Comparison of ENCODE assay signal across 8 cellular contexts in the genomic region with DNA sequence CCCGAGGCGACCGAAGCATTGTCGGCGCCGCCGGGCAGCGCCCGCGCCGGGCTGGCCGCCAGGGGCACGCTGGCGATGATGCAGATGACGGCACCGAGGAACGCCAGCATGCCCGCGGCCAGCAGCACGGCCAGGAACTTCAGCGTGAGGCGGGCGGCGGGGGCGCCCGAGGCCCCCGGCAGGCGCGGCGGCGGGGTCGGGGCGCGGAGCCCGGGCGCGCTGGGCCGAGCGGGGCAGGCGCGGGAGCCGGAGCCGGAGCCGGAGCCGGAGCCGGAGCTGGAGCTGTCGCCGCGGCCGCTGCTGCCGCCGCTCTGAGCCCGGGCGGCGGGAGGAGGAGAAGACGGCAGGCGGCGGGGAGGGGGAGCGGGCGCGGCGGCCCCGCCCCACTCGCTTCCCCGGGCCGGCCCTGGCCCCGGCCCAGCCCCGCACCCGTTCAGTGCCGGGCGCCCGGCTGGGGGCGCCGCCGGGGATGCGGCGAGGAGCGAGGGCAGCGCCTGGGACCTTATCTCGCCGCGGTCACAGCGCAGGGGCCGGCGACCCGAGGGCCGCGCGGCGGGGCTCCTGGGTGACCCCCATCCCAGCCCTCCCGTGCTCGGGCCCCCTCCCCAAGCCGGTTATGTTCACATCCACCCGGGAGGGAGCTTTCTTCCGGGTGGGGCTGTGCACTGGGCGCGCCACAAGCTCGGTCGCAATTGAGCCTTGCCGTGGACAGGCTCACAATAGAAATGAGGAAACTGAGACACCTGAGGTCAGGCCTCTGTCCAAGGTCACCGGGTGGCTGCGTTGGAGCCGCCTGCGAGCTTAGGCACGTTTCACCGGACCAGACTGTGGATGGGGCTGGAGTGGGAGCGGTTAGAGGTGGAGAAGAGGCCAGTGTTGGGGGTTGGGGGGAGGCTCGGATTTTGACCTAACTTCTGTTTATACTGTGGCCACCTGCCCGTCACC. TPM values are rescaled to one million over a fixed set of nuclear protein-coding genes. Genes with fewer than 3 reads are reported as not detected.
DNase-seq lines count a peak whose midpoint lies in the region; ATAC-seq and TF ChIP-seq lines count a peak whose summit lies in the region.

NPTXR (minus strand) TSS at position 313 of the 945 bp plus-strand sequence.

- peaks cover 82% of the 10 kb centered on the region for H3K27me3 Mint-ChIP-seq in activated naive CD4-positive, alpha-beta T cell treated with anti-CD3 and anti-CD28 coated beads, Interleukin-2, amount 10 ng/mL, durations not matched to agents 7 days and 5 days
- H3K27me3 Mint-ChIP-seq in neural progenitor cell (ENCODE audit: insufficient read depth, low read depth) = peaks cover 43% of the 10 kb centered on the region

- H3K9me3 ChIP-seq in NT2/D1 (ENCODE audit: insufficient read depth, low read length) (no peaks in the 10 kb centered on the region), gastroesophageal sphincter (no peaks in the 10 kb centered on the region), neural progenitor cell (ENCODE audit: low read depth) (no peaks in the 10 kb centered on the region)

- H3K36me3 ChIP-seq in NT2/D1 (ENCODE audit: insufficient read depth, insufficient read length, low read length) (no peaks in the 10 kb centered on the region), gastroesophageal sphincter (no peaks in the 10 kb centered on the region), neural progenitor cell (no peaks in the 10 kb centered on the region)

- TF ChIP-seq POLR2A in gastroesophageal sphincter (IDR thresholded peaks at IDR 0.05) = peak; percentile 43 to 68

- WGBS in gastroesophageal sphincter (ENCODE audit: low coverage in 1 of 2), 2 donors = no CpG with 5 or more reads among the region's 109 CpGs

- peaks cover 14% of the 10 kb centered on the region for H3K4me1 Mint-ChIP-seq in activated naive CD4-positive, alpha-beta T cell treated with anti-CD3 and anti-CD28 coated beads, Interleukin-2, amount 10 ng/mL, durations not matched to agents 7 days and 5 days
- peaks cover 10% of the 10 kb centered on the region for H3K4me1 Mint-ChIP-seq in neural progenitor cell

- TF ChIP-seq CTCF in gastroesophageal sphincter (IDR thresholded peaks at IDR 0.05) (no peak), neural progenitor cell (IDR thresholded peaks at IDR 0.05) (no peak)

- H3K79me2 ChIP-seq in neural progenitor cell (ENCODE audit: low read depth) = no peaks in the 10 kb centered on the region

- no peak for TF ChIP-seq EP300 in gastroesophageal sphincter (IDR thresholded peaks at IDR 0.05)

- H3K27ac Mint-ChIP-seq in activated naive CD4-positive, alpha-beta T cell treated with anti-CD3 and anti-CD28 coated beads, Interleukin-2, amount 10 ng/mL, durations not matched to agents 7 days and 5 days = no peak within 1 kb of the TSS
- no peak within 1 kb of the TSS for H3K27ac Mint-ChIP-seq in neural progenitor cell

- ATAC-seq in gastroesophageal sphincter = peak; percentile 86
- ATAC-seq in HG02840 (IDR thresholded peaks at IDR 0.05; ENCODE audit: low FRiP score, unreplicated experiment) = no peak
- no peak for ATAC-seq in HG02759 (IDR thresholded peaks at IDR 0.05; ENCODE audit: unreplicated experiment)

- H3K4me3 ChIP-seq in NT2/D1 (ENCODE audit: insufficient read length, low read depth) = peak within 1 kb of the TSS; percentile 77
- peak within 1 kb of the TSS; percentile 69 to 70 for H3K4me3 ChIP-seq in gastroesophageal sphincter
- peak within 1 kb of the TSS; percentile 61 for H3K4me3 ChIP-seq in neural progenitor cell

- peaks cover 22% of the 10 kb centered on the region for H3F3A ChIP-seq in neural progenitor cell (ENCODE audit: low read depth)

- no peaks in the 10 kb centered on the region for H3K36me3 Mint-ChIP-seq in activated naive CD4-positive, alpha-beta T cell treated with anti-CD3 and anti-CD28 coated beads, Interleukin-2, amount 10 ng/mL, durations not matched to agents 7 days and 5 days
- peaks cover 2% of the 10 kb centered on the region for H3K36me3 Mint-ChIP-seq in neural progenitor cell

- peaks cover 19% of the 10 kb centered on the region for H4K20me1 ChIP-seq in neural progenitor cell (ENCODE audit: low read depth)

- peak within 1 kb of the TSS; percentile 97 for H2AFZ ChIP-seq in neural progenitor cell (replicated peaks)

- CTCF ChIA-PET in activated naive CD4-positive, alpha-beta T cell treated with anti-CD3 and anti-CD28 coated beads, Interleukin-2, amount 10 ng/mL, durations not matched to agents 7 days and 5 days (lab: Charles Lee) = interaction anchor here (0.6 to 1.6 kb wide), 7 partner anchors 9 to 76 kb away, joined by 3 to 7 read pairs (median 4); no protein-coding TSS in a partner anchor

- H3K9me3 Mint-ChIP-seq in activated naive CD4-positive, alpha-beta T cell treated with anti-CD3 and anti-CD28 coated beads, Interleukin-2, amount 10 ng/mL, durations not matched to agents 7 days and 5 days = no peaks in the 10 kb centered on the region
- H3K9me3 Mint-ChIP-seq in neural progenitor cell = no peaks in the 10 kb centered on the region

- peak within 1 kb of the TSS; percentile 89 for H3K4me2 ChIP-seq in neural progenitor cell

- H3K4me1 ChIP-seq in NT2/D1 (ENCODE audit: insufficient read depth, insufficient read length) = peaks cover 10% of the 10 kb centered on the region
- H3K4me1 ChIP-seq in gastroesophageal sphincter = peaks cover 0 to 33% (median 2%) of the 10 kb centered on the region in 3 donors
- no peaks in the 10 kb centered on the region for H3K4me1 ChIP-seq in neural progenitor cell

- H3K27me3 ChIP-seq in NT2/D1 (ENCODE audit: insufficient read depth, insufficient read length) = peaks cover 31% of the 10 kb centered on the region
- H3K27me3 ChIP-seq in gastroesophageal sphincter = no peaks in the 10 kb centered on the region
- H3K27me3 ChIP-seq in neural progenitor cell = peaks cover 88% of the 10 kb centered on the region

- H3K27ac ChIP-seq in gastroesophageal sphincter = peak within 1 kb of the TSS; percentile 74 to 86 (median 82)
- no peak within 1 kb of the TSS for H3K27ac ChIP-seq in neural progenitor cell

- H3K9ac ChIP-seq in NT2/D1 (ENCODE audit: insufficient read length, low read depth) (peak within 1 kb of the TSS; percentile 89), neural progenitor cell (no peak within 1 kb of the TSS)

- peak within 1 kb of the TSS; percentile 73 for H3K4me3 Mint-ChIP-seq in activated naive CD4-positive, alpha-beta T cell treated with anti-CD3 and anti-CD28 coated beads, Interleukin-2, amount 10 ng/mL, durations not matched to agents 7 days and 5 days
- H3K4me3 Mint-ChIP-seq in neural progenitor cell = peak within 1 kb of the TSS; percentile 85

- DNase-seq in NCI-H82 (lab: John Stamatoyannopoulos, UW) = peak; percentile 62
- DNase-seq in NCI-H82 treated with DMSO at 0.1 percent for 48 hours (lab: John Stamatoyannopoulos, UW; ENCODE audit: unreplicated experiment) = no peak
- peak; percentile 20 for DNase-seq in NT2/D1 (ENCODE audit: low read depth, low spot score)
- DNase-seq in activated naive CD4-positive, alpha-beta T cell treated with anti-CD3 and anti-CD28 coated beads, Interleukin-2, amount 10 ng/mL, durations not matched to agents 7 days and 5 days = peak; percentile 46
- DNase-seq in neural progenitor cell (ENCODE audit: low spot score) = peak; percentile 89

RNA-seq across cellular contexts. Expression of gene NPTXR, which starts in this region (rescaled TPM):
- total RNA-seq in gastroesophageal sphincter = 10 to 100 TPM in 3 of 4 donors, 1 to 10 TPM in 1; 7.9 to 21.7 (median 12.5) TPM
- total RNA-seq in neural progenitor cell (ENCODE audit: low replicate concordance) = 0.99 and 2.5 TPM in 2 replicates
